In genomic region chr3:25558796-25559195, GRCh38 we compare ENCODE assay signal across 16 cellular contexts.
DNase-seq lines count a peak whose midpoint lies in the region; ATAC-seq and TF ChIP-seq lines count a peak whose summit lies in the region.
"Had no signal": no experiment of that assay in that cellular context is flagged by ENCODE, and none has a peak within 500 bp of the region (broad histone marks: within the 10 kb centered on the region; RNA-seq: fewer than 3 reads in every experiment).

No MANE protein-coding gene starts in this region.

- H3F3A ChIP-seq in SK-N-SH (replicated peaks; ENCODE audit: insufficient read depth): peaks cover 4% of the 10 kb centered on the region

- H3K27me3 ChIP-seq in SK-N-SH (ENCODE audit: insufficient read depth): no peaks in the 10 kb centered on the region
- no peaks in the 10 kb centered on the region for H3K27me3 ChIP-seq in subcutaneous abdominal adipose tissue (ENCODE audit: control insufficient read depth in 5 of 5, insufficient read depth in 4 of 5, low read length in 5 of 5)

- DNase-seq in SK-N-SH: no peak
- DNase-seq in astrocyte of the hippocampus (ENCODE audit: low read depth, low spot score): peak; percentile 58
- no peak for DNase-seq in activated gamma-delta T cell (lab: John Stamatoyannopoulos, UW)
- DNase-seq in foreskin melanocyte: no peak
- DNase-seq in stimulated activated naive CD8-positive, alpha-beta T cell treated with anti-CD3 and anti-CD28 coated beads, Interleukin-15, Interleukin-2, amounts not matched to agents 100 U/mL and 50 U/mL, for 24 hours: no peak
- DNase-seq: CD8-positive, alpha-beta T cell; COR-L47; DMS153; DMS79 treated with DMSO at 0.1 percent for 48 hours; GF-D8; HCEC 1CT; HFFc6 had no signal

- CTCF ChIA-PET in SK-N-SH (lab: Yijun Ruan, JAX): interaction anchor here (1.6 kb wide), 1 partner anchor 8 kb away, joined by 3 read pairs; no protein-coding TSS in a partner anchor

- TF ChIP-seq POLR2A in GM18505 (IDR thresholded peaks at IDR 0.05; ENCODE audit: borderline replicate concordance, extremely low read depth, insufficient read depth, insufficient read length): no peak

- 76% methylated on average over 6 of the region's 6 CpGs for WGBS in SK-N-SH (ENCODE audit: low lambda C conversion rate)

- H3K9me3 ChIP-seq in SK-N-SH (no peaks in the 10 kb centered on the region), subcutaneous abdominal adipose tissue (ENCODE audit: control insufficient read depth in 5 of 5, low read length in 5 of 5) (no peaks in the 10 kb centered on the region)

- peaks cover 0 to 5% of the 10 kb centered on the region in 2 experiments; a peak in 2 of 4 replicates for H3K4me1 ChIP-seq in SK-N-SH (ENCODE audit: control insufficient read depth in 1 of 2, insufficient read depth in 2 of 2, low read depth in 1 of 2, low read length in 1 of 2)
- H3K4me1 ChIP-seq in subcutaneous abdominal adipose tissue (ENCODE audit: control insufficient read depth in 5 of 5, insufficient read depth in 5 of 5, low read length in 5 of 5): peaks cover 11 to 40% (median 35%) of the 10 kb centered on the region in 5 donors

- no peak for TF ChIP-seq CTCF in SK-N-SH (IDR thresholded peaks at IDR 0.05)

- TF ChIP-seq EP300 in SK-N-SH (IDR thresholded peaks at IDR 0.05; ENCODE audit: borderline replicate concordance in 1 of 2, low read depth in 1 of 2, low read length in 1 of 2): no peak

- H2AFZ ChIP-seq in SK-N-SH (ENCODE audit: low read depth): no peak overlapping the region

- H4K20me1 ChIP-seq in SK-N-SH (ENCODE audit: insufficient read depth): no peaks in the 10 kb centered on the region

- no peak overlapping the region for H3K4me3 ChIP-seq in SK-N-SH (ENCODE audit: low read depth in 2 of 2, low read length in 1 of 2)
- no peak overlapping the region for H3K4me3 ChIP-seq in subcutaneous abdominal adipose tissue (ENCODE audit: low read depth in 1 of 5, low read length in 5 of 5)

- H3K27ac ChIP-seq in SK-N-SH (ENCODE audit: low read depth in 2 of 2, low read length in 1 of 2) (peak overlapping the region in 1 of 2 experiments; percentile 19; a peak in 1 of 4 replicates), subcutaneous abdominal adipose tissue (ENCODE audit: low read depth, low read length) (peak overlapping the region; percentile 61)
- H3K27ac ChIP-seq: 22Rv1 had no signal

- POLR2A ChIA-PET in SK-N-SH (lab: Yijun Ruan, JAX): no interaction called here

- no peak for TF ChIP-seq RAD21 in SK-N-SH (IDR thresholded peaks at IDR 0.05; ENCODE audit: low read length)

- ATAC-seq in SK-N-SH treated with all-trans-retinoic acid at 6 μM for 48 hours (no peak), GM18505 (IDR thresholded peaks at IDR 0.05; ENCODE audit: unreplicated experiment) (no peak)
- no peak for ATAC-seq in stimulated activated naive CD8-positive, alpha-beta T cell treated with anti-CD3 and anti-CD28 coated beads, Interleukin-15, Interleukin-2, amounts not matched to agents 100 U/mL and 50 U/mL, for 24 hours
- ATAC-seq: CD8-positive, alpha-beta T cell had no signal

- H3K9ac ChIP-seq in SK-N-SH (no peak overlapping the region), subcutaneous abdominal adipose tissue (ENCODE audit: low read length in 5 of 5) (no peak overlapping the region)

- peaks cover 4% of the 10 kb centered on the region; the same call in 1 of the 2 replicates for H3K79me2 ChIP-seq in SK-N-SH (ENCODE audit: insufficient read depth)

- H3K4me2 ChIP-seq in SK-N-SH: no peak overlapping the region

- no peaks in the 10 kb centered on the region for H3K9me2 ChIP-seq in SK-N-SH

- H3K36me3 ChIP-seq in SK-N-SH (replicated peaks in 1 of 2; ENCODE audit: control insufficient read depth in 1 of 2, insufficient read depth in 2 of 2, low read length in 1 of 2) (no peaks in the 10 kb centered on the region), subcutaneous abdominal adipose tissue (ENCODE audit: control insufficient read depth in 5 of 5, insufficient read depth in 5 of 5, low read length in 5 of 5) (no peaks in the 10 kb centered on the region)

TF ChIP-seq in SK-N-SH, 30 proteins besides CTCF, POLR2A, EP300 and RAD21:
- TF ChIP-seq YY1 (IDR thresholded peaks at IDR 0.05; ENCODE audit: low read depth): no peak
- TF ChIP-seq, protein P1, sequence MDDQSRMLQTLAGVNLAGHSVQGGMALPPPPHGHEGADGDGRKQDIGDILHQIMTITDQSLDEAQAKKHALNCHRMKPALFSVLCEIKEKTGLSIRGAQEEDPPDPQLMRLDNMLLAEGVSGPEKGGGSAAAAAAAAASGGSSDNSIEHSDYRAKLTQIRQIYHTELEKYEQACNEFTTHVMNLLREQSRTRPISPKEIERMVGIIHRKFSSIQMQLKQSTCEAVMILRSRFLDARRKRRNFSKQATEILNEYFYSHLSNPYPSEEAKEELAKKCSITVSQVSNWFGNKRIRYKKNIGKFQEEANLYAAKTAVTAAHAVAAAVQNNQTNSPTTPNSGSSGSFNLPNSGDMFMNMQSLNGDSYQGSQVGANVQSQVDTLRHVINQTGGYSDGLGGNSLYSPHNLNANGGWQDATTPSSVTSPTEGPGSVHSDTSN (IDR thresholded peaks at IDR 0.05): peak; percentile 32; the same call in 1 of the 2 replicates
- TF ChIP-seq NFIC (IDR thresholded peaks at IDR 0.05; ENCODE audit: borderline replicate concordance): 0 out of 2 replicates have a peak, but pooled peaks have one; percentile 16
- no peak for TF ChIP-seq TCF12 (IDR thresholded peaks at IDR 0.05)

TF ChIP-seq in SK-N-SH treated with all-trans-retinoic acid at 6 μM for 48 hours, 23 proteins besides CTCF, POLR2A, EP300 and RAD21 (continues in another document):
- TF ChIP-seq, protein P2, sequence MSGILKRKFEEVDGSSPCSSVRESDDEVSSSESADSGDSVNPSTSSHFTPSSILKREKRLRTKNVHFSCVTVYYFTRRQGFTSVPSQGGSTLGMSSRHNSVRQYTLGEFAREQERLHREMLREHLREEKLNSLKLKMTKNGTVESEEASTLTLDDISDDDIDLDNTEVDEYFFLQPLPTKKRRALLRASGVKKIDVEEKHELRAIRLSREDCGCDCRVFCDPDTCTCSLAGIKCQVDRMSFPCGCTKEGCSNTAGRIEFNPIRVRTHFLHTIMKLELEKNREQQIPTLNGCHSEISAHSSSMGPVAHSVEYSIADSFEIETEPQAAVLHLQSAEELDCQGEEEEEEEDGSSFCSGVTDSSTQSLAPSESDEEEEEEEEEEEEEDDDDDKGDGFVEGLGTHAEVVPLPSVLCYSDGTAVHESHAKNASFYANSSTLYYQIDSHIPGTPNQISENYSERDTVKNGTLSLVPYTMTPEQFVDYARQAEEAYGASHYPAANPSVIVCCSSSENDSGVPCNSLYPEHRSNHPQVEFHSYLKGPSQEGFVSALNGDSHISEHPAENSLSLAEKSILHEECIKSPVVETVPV (CRISPR knock-in tag; IDR thresholded peaks at IDR 0.05): no peak
- TF ChIP-seq ESRRG (CRISPR knock-in tag; IDR thresholded peaks at IDR 0.05) (no peak), BACH2 (CRISPR knock-in tag; IDR thresholded peaks at IDR 0.05; ENCODE audit: borderline replicate concordance) (no peak), TOX (CRISPR knock-in tag; IDR thresholded peaks at IDR 0.05; ENCODE audit: borderline replicate concordance) (no peak), ZNF8 (CRISPR knock-in tag; IDR thresholded peaks at IDR 0.05) (no peak), ZC3H10 (CRISPR knock-in tag; IDR thresholded peaks at IDR 0.05) (no peak), TSHZ2 (CRISPR knock-in tag; IDR thresholded peaks at IDR 0.05) (no peak), ZFP30 (CRISPR knock-in tag; IDR thresholded peaks at IDR 0.05) (no peak), ISL1 (CRISPR knock-in tag; IDR thresholded peaks at IDR 0.05) (no peak), PATZ1 (CRISPR knock-in tag; IDR thresholded peaks at IDR 0.05; ENCODE audit: borderline replicate concordance) (no peak)
